Comparison of ENCODE assay signal across 7 cellular contexts in the genomic region with DNA sequence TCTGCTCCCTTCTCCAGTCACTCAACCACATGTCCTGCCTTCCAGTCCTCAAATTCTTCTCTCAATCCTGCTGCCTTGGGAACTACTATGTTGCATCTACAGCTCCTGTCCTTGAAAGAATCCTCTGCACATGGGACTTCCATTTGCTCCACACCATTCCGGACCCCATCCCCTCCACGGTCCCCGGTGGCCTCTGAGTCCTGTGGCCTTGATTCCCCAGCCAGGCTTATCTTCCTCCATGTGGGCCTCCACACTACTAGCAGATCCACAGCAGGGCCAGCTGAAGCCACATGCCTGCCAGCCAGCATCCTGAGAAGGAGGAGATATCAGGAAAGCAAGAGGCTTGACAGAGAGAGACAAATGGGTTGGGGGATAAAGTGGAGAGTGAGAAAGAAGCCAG.
"Had no signal": no experiment of that assay in that cellular context is flagged by ENCODE, and none has a peak within 500 bp of the region (broad histone marks: within the 10 kb centered on the region; RNA-seq: fewer than 3 reads in every experiment).

No MANE protein-coding gene starts in this region.

- H3K27ac ChIP-seq: HL-60, KMS-11 had no signal

- H3K4me3 ChIP-seq: GM23338 had no signal

- ATAC-seq: GM23338, HepG2 had no signal

- DNase-seq: H9, HCEC 1CT, KBM-7 had no signal
